17 cellular contexts compared by ENCODE assay signal in the genomic region with DNA sequence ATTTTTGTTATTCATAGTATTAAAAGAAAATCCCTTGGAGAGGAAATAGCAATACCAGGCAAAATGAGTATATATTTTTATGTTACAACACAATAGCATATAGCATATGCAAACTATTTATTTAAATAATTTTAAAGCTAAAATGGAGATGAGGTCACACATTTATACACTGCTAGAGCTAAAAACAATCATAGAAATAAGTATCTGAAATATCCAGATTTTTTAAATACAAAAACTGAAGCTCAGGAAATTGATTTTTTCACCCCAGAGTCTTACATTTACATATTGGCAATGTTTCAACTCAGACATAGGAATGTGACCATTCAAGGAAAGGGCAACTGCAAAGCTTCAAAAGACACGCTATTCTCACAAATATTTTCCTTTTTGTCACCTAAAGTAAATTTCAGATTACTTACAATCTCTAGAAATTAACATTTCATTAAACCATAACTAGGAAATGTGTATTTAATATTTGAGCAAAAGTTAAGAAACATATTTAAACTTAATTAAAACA. TPM values are rescaled to one million over a fixed set of nuclear protein-coding genes. Genes with fewer than 3 reads are reported as not detected.
DNase-seq lines count a peak whose midpoint lies in the region; ATAC-seq and TF ChIP-seq lines count a peak whose summit lies in the region.
"Had no signal": no experiment of that assay in that cellular context is flagged by ENCODE, and none has a peak within 500 bp of the region (broad histone marks: within the 10 kb centered on the region; RNA-seq: fewer than 3 reads in every experiment).

No MANE protein-coding gene starts in this region.

- H3K4me3 Mint-ChIP-seq in activated T-helper 17 cell treated with anti-CD3 and anti-CD28 coated beads, Interleukin-2, amount 50 U/mL, for 72 hours, result no peak overlapping the region
- H3K4me3 Mint-ChIP-seq: activated CD8-positive, alpha-beta memory T cell treated with anti-CD3 and anti-CD28 coated beads, Interleukin-2, amount 10 ng/mL, durations not matched to agents 7 days and 5 days; CD4-positive, CD25-positive, alpha-beta regulatory T cell had no signal

- H3K27ac ChIP-seq in HEK293 (ENCODE audit: extremely low read depth, low read depth, low read length) (0 out of 2 replicates have a peak overlapping the region, but pooled peaks have one; percentile 75), tibial artery (peak overlapping the region; percentile 77 to 80)

- no peaks in the 10 kb centered on the region for H3K9me3 Mint-ChIP-seq in activated T-helper 17 cell treated with anti-CD3 and anti-CD28 coated beads, Interleukin-2, amount 50 U/mL, for 72 hours

- H3K27me3 Mint-ChIP-seq in activated T-helper 17 cell treated with anti-CD3 and anti-CD28 coated beads, Interleukin-2, amount 50 U/mL, for 72 hours, result peaks cover 7% of the 10 kb centered on the region
- H3K27me3 Mint-ChIP-seq: activated CD8-positive, alpha-beta memory T cell treated with anti-CD3 and anti-CD28 coated beads, Interleukin-2, amount 10 ng/mL, durations not matched to agents 7 days and 5 days had no signal

- no peak overlapping the region for H3K9ac ChIP-seq in adipocyte (ENCODE audit: low read length)

- no peak overlapping the region for H3K27ac Mint-ChIP-seq in activated T-helper 17 cell treated with anti-CD3 and anti-CD28 coated beads, Interleukin-2, amount 50 U/mL, for 72 hours
- H3K27ac Mint-ChIP-seq: activated CD8-positive, alpha-beta memory T cell treated with anti-CD3 and anti-CD28 coated beads, Interleukin-2, amount 10 ng/mL, durations not matched to agents 7 days and 5 days; CD4-positive, CD25-positive, alpha-beta regulatory T cell had no signal

- intact Hi-C loops in tibial artery (cut with DNase I; ENCODE audit: low total_unique reads), result no loop called here

- H3K4me3 ChIP-seq in HEK293 (ENCODE audit: low read depth, low read length) (no peak overlapping the region), adipocyte (ENCODE audit: low read length) (no peak overlapping the region), tibial artery (no peak overlapping the region)
- H3K4me3 ChIP-seq: spleen had no signal

- no peaks in the 10 kb centered on the region for H3K36me3 Mint-ChIP-seq in activated T-helper 17 cell treated with anti-CD3 and anti-CD28 coated beads, Interleukin-2, amount 50 U/mL, for 72 hours (ENCODE audit: low read depth)
- H3K36me3 Mint-ChIP-seq: activated CD8-positive, alpha-beta memory T cell treated with anti-CD3 and anti-CD28 coated beads, Interleukin-2, amount 10 ng/mL, durations not matched to agents 7 days and 5 days; CD4-positive, CD25-positive, alpha-beta regulatory T cell had no signal

- TF ChIP-seq CTCF in HEK293 (tag by site-specific recombination; IDR thresholded peaks at IDR 0.05) (no peak), tibial artery (IDR thresholded peaks at IDR 0.05) (no peak)

- ATAC-seq in activated T-helper 17 cell treated with anti-CD3 and anti-CD28 coated beads, Interleukin-2, amount 50 U/mL, for 72 hours (replicated peaks), result no peak
- ATAC-seq in GM18907 (IDR thresholded peaks at IDR 0.05; ENCODE audit: unreplicated experiment), result no peak
- ATAC-seq: activated CD8-positive, alpha-beta memory T cell treated with anti-CD3 and anti-CD28 coated beads, Interleukin-2, amount 10 ng/mL, durations not matched to agents 7 days and 5 days had no signal

- CTCF ChIA-PET in HEK293 (lab: Yijun Ruan, JAX), result interaction anchor here (2.0 to 2.8 kb wide), 2 partner anchors 35 to 46 kb away, joined by 11 to 12 read pairs; no protein-coding TSS in a partner anchor

- H3K4me1 ChIP-seq in HEK293 (ENCODE audit: control insufficient read depth, insufficient read depth, low read length) (peaks cover 26% of the 10 kb centered on the region), adipocyte (ENCODE audit: control insufficient read depth, insufficient read depth, low read length) (peaks cover 86% of the 10 kb centered on the region), tibial artery (peaks cover 0 to 100% (median 20%) of the 10 kb centered on the region in 4 donors)

- no peaks in the 10 kb centered on the region for H3K9me3 ChIP-seq in HEK293 (ENCODE audit: control insufficient read depth, insufficient read depth, low read depth, low read length)
- no peaks in the 10 kb centered on the region for H3K9me3 ChIP-seq in adipocyte (ENCODE audit: control insufficient read depth, low read length)
- H3K9me3 ChIP-seq in tibial artery, result no peaks in the 10 kb centered on the region
- H3K9me3 ChIP-seq: spleen had no signal

- H3K27me3 ChIP-seq in adipocyte (replicated peaks; ENCODE audit: control insufficient read depth, insufficient read depth, low read length), result no peaks in the 10 kb centered on the region
- H3K27me3 ChIP-seq in tibial artery, result no peaks in the 10 kb centered on the region
- H3K27me3 ChIP-seq: spleen had no signal

- POLR2A ChIA-PET in HEK293 (lab: Yijun Ruan, JAX), result no interaction called here

- H3K36me3 ChIP-seq in HEK293 (ENCODE audit: control insufficient read depth in 2 of 2, insufficient read depth in 1 of 2, low read length in 2 of 2) (0 out of 3 replicates have a peak, but pooled peaks cover 0 to 3% of the 10 kb centered on the region in 2 experiments), adipocyte (ENCODE audit: control insufficient read depth, insufficient read depth, low read length, severe bottlenecking) (no peaks in the 10 kb centered on the region), tibial artery (no peaks in the 10 kb centered on the region)
- H3K36me3 ChIP-seq: spleen had no signal

- no peaks in the 10 kb centered on the region for H3K4me1 Mint-ChIP-seq in activated T-helper 17 cell treated with anti-CD3 and anti-CD28 coated beads, Interleukin-2, amount 50 U/mL, for 72 hours
- H3K4me1 Mint-ChIP-seq: activated CD8-positive, alpha-beta memory T cell treated with anti-CD3 and anti-CD28 coated beads, Interleukin-2, amount 10 ng/mL, durations not matched to agents 7 days and 5 days; CD4-positive, CD25-positive, alpha-beta regulatory T cell had no signal

- DNase-seq in adipocyte (ENCODE audit: low read depth) (peak; percentile 26), kidney tubule cell (ENCODE audit: low spot score) (peak; percentile 62), tibial artery (no peak), NCI-H2196 (lab: John Stamatoyannopoulos, UW; ENCODE audit: unreplicated experiment) (no peak)
- DNase-seq: activated CD4-positive, CD25-positive, alpha-beta regulatory T cell; activated CD8-positive, alpha-beta memory T cell treated with anti-CD3 and anti-CD28 coated beads, Interleukin-2, amount 10 ng/mL, durations not matched to agents 7 days and 5 days; CD4-positive, CD25-positive, alpha-beta regulatory T cell; foreskin melanocyte; Karpas-422; midbrain; NCI-H1694; NCI-H524 treated with DMSO at 0.1 percent for 48 hours; spleen; stimulated activated naive CD4-positive, alpha-beta T cell treated with Interleukin-2 at 50 U/mL for 16 hours had no signal

TF ChIP-seq in HEK293, 187 proteins besides CTCF, POLR2A, EP300 and RAD21:
- TF ChIP-seq, protein P1, sequence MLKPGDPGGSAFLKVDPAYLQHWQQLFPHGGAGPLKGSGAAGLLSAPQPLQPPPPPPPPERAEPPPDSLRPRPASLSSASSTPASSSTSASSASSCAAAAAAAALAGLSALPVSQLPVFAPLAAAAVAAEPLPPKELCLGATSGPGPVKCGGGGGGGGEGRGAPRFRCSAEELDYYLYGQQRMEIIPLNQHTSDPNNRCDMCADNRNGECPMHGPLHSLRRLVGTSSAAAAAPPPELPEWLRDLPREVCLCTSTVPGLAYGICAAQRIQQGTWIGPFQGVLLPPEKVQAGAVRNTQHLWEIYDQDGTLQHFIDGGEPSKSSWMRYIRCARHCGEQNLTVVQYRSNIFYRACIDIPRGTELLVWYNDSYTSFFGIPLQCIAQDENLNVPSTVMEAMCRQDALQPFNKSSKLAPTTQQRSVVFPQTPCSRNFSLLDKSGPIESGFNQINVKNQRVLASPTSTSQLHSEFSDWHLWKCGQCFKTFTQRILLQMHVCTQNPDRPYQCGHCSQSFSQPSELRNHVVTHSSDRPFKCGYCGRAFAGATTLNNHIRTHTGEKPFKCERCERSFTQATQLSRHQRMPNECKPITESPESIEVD (tag by site-specific recombination; IDR thresholded peaks at IDR 0.05), result peak; percentile 22; the same call in 1 of the 2 replicates
- TF ChIP-seq, protein P2, sequence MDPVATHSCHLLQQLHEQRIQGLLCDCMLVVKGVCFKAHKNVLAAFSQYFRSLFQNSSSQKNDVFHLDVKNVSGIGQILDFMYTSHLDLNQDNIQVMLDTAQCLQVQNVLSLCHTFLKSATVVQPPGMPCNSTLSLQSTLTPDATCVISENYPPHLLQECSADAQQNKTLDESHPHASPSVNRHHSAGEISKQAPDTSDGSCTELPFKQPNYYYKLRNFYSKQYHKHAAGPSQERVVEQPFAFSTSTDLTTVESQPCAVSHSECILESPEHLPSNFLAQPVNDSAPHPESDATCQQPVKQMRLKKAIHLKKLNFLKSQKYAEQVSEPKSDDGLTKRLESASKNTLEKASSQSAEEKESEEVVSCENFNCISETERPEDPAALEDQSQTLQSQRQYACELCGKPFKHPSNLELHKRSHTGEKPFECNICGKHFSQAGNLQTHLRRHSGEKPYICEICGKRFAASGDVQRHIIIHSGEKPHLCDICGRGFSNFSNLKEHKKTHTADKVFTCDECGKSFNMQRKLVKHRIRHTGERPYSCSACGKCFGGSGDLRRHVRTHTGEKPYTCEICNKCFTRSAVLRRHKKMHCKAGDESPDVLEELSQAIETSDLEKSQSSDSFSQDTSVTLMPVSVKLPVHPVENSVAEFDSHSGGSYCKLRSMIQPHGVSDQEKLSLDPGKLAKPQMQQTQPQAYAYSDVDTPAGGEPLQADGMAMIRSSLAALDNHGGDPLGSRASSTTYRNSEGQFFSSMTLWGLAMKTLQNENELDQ (tag by site-specific recombination; IDR thresholded peaks at IDR 0.05; ENCODE audit: low read depth), result no peak

RNA-seq across cellular contexts. Expression of a gene that starts 8.9 kb away (rescaled TPM):
- under 1 TPM; 0.13 to 0.30 TPM for total RNA-seq in activated T-helper 17 cell treated with anti-CD3 and anti-CD28 coated beads, Interleukin-2, amount 50 U/mL, for 72 hours
- total RNA-seq: activated CD8-positive, alpha-beta memory T cell treated with anti-CD3 and anti-CD28 coated beads, Interleukin-2, amount 10 ng/mL, durations not matched to agents 7 days and 5 days had no signal

Comparison
In these comparisons a context has a peak if more than half of its experiments do, and no peak if none do; other contexts are left out.
1. DNase-seq: peak in adipocyte (single experiment) and kidney tubule cell (single experiment); none in tibial artery (0 of 2) and NCI-H2196 (single experiment).